Comparison of ENCODE assay signal across 2 cellular contexts in the genomic region with DNA sequence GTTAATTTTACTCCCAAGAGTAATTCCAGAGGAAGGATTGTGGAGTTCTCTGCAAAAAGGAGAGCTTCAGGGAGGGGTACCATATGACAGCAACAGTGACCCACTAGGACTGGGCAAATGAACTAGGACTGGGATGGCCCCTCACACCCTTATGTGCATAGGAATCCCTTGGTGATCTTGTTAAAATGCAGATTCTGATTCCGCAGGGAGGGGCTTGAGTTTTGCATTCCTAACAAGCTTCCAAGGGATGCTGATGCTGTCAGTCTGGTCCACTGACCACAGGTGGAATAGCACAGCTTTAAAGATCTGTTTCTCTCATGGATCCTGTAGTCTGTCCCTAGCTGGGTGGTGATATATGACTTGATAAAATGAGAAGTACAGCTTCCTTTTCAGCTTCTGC.
TF ChIP-seq lines count a peak whose summit lies in the region.

No MANE protein-coding gene starts in this region.

TF ChIP-seq in GM23338, 12 proteins besides CTCF, POLR2A, EP300 and RAD21:
- no peak for TF ChIP-seq ZNF331 (CRISPR knock-in tag; IDR thresholded peaks at IDR 0.05; ENCODE audit: low read depth)
- TF ChIP-seq EZH2phosphoT487 (IDR thresholded peaks at IDR 0.05; ENCODE audit: unreplicated experiment), result no peak
- no peak for TF ChIP-seq ZNF114 (CRISPR knock-in tag; IDR thresholded peaks at IDR 0.05)
- TF ChIP-seq, protein P1, sequence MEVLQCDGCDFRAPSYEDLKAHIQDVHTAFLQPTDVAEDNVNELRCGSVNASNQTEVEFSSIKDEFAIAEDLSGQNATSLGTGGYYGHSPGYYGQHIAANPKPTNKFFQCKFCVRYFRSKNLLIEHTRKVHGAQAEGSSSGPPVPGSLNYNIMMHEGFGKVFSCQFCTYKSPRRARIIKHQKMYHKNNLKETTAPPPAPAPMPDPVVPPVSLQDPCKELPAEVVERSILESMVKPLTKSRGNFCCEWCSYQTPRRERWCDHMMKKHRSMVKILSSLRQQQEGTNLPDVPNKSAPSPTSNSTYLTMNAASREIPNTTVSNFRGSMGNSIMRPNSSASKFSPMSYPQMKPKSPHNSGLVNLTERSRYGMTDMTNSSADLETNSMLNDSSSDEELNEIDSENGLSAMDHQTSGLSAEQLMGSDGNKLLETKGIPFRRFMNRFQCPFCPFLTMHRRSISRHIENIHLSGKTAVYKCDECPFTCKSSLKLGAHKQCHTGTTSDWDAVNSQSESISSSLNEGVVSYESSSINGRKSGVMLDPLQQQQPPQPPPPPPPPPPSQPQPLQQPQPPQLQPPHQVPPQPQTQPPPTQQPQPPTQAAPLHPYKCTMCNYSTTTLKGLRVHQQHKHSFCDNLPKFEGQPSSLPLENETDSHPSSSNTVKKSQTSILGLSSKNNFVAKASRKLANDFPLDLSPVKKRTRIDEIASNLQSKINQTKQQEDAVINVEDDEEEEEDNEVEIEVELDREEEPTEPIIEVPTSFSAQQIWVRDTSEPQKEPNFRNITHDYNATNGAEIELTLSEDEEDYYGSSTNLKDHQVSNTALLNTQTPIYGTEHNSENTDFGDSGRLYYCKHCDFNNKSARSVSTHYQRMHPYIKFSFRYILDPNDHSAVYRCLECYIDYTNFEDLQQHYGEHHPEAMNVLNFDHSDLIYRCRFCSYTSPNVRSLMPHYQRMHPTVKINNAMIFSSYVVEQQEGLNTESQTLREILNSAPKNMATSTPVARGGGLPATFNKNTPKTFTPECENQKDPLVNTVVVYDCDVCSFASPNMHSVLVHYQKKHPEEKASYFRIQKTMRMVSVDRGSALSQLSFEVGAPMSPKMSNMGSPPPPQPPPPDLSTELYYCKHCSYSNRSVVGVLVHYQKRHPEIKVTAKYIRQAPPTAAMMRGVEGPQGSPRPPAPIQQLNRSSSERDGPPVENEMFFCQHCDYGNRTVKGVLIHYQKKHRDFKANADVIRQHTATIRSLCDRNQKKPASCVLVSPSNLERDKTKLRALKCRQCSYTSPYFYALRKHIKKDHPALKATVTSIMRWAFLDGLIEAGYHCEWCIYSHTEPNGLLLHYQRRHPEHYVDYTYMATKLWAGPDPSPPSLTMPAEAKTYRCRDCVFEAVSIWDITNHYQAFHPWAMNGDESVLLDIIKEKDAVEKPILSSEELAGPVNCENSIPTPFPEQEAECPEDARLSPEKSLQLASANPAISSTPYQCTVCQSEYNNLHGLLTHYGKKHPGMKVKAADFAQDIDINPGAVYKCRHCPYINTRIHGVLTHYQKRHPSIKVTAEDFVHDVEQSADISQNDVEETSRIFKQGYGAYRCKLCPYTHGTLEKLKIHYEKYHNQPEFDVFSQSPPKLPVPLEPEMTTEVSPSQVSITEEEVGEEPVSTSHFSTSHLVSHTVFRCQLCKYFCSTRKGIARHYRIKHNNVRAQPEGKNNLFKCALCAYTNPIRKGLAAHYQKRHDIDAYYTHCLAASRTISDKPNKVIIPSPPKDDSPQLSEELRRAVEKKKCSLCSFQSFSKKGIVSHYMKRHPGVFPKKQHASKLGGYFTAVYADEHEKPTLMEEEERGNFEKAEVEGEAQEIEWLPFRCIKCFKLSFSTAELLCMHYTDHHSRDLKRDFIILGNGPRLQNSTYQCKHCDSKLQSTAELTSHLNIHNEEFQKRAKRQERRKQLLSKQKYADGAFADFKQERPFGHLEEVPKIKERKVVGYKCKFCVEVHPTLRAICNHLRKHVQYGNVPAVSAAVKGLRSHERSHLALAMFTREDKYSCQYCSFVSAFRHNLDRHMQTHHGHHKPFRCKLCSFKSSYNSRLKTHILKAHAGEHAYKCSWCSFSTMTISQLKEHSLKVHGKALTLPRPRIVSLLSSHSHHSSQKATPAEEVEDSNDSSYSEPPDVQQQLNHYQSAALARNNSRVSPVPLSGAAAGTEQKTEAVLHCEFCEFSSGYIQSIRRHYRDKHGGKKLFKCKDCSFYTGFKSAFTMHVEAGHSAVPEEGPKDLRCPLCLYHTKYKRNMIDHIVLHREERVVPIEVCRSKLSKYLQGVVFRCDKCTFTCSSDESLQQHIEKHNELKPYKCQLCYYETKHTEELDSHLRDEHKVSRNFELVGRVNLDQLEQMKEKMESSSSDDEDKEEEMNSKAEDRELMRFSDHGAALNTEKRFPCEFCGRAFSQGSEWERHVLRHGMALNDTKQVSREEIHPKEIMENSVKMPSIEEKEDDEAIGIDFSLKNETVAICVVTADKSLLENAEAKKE (CRISPR knock-in tag; IDR thresholded peaks at IDR 0.05), result no peak
- no peak for TF ChIP-seq POLR2AphosphoS5 (IDR thresholded peaks at IDR 0.05; ENCODE audit: low read depth)
- TF ChIP-seq, protein P2, sequence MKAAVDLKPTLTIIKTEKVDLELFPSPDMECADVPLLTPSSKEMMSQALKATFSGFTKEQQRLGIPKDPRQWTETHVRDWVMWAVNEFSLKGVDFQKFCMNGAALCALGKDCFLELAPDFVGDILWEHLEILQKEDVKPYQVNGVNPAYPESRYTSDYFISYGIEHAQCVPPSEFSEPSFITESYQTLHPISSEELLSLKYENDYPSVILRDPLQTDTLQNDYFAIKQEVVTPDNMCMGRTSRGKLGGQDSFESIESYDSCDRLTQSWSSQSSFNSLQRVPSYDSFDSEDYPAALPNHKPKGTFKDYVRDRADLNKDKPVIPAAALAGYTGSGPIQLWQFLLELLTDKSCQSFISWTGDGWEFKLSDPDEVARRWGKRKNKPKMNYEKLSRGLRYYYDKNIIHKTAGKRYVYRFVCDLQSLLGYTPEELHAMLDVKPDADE (IDR thresholded peaks at IDR 0.05), result no peak
- no peak for TF ChIP-seq EZH2 (IDR thresholded peaks at IDR 0.05; ENCODE audit: low read depth, unreplicated experiment)
- TF ChIP-seq JUNB (IDR thresholded peaks at IDR 0.05; ENCODE audit: unreplicated experiment), result no peak
- no peak for TF ChIP-seq NANOG (IDR thresholded peaks at IDR 0.05; ENCODE audit: borderline replicate concordance)
- no peak for TF ChIP-seq STAT1 (IDR thresholded peaks at IDR 0.05; ENCODE audit: unreplicated experiment)

TF ChIP-seq in GM12891, 5 proteins besides CTCF, POLR2A, EP300 and RAD21:
- no peak for TF ChIP-seq POU2F2 (IDR thresholded peaks at IDR 0.05; ENCODE audit: low read depth, low read length)
- no peak for TF ChIP-seq SPI1 (IDR thresholded peaks at IDR 0.05; ENCODE audit: low read depth, low read length)
- no peak for TF ChIP-seq POLR2AphosphoS5 (IDR thresholded peaks at IDR 0.05; ENCODE audit: low read depth, low read length)
- TF ChIP-seq TAF1 (IDR thresholded peaks at IDR 0.05; ENCODE audit: low read depth, low read length), result no peak
- no peak for TF ChIP-seq PAX5 (IDR thresholded peaks at IDR 0.05; ENCODE audit: insufficient read depth, low read length, severe bottlenecking)
